ENCODE assay signal across 1 cellular context in genomic region chr5:135718151-135718550, GRCh38.
TF ChIP-seq lines count a peak whose summit lies in the region.

No MANE protein-coding gene starts in this region.

TF ChIP-seq in GM23338, 12 proteins besides CTCF, POLR2A, EP300 and RAD21 (continued from another document):
- TF ChIP-seq ZNF462 (CRISPR knock-in tag; IDR thresholded peaks at IDR 0.05), result no peak
- no peak for TF ChIP-seq JUNB (IDR thresholded peaks at IDR 0.05; ENCODE audit: unreplicated experiment)
- TF ChIP-seq NANOG (IDR thresholded peaks at IDR 0.05; ENCODE audit: borderline replicate concordance), result no peak
- TF ChIP-seq CREB1 (CRISPR knock-in tag; IDR thresholded peaks at IDR 0.05; ENCODE audit: low read depth), result no peak
- no peak for TF ChIP-seq ZNF114 (CRISPR knock-in tag; IDR thresholded peaks at IDR 0.05)
- no peak for TF ChIP-seq EZH2 (IDR thresholded peaks at IDR 0.05; ENCODE audit: low read depth, unreplicated experiment)
- TF ChIP-seq REST (IDR thresholded peaks at IDR 0.05; ENCODE audit: unreplicated experiment), result no peak
- TF ChIP-seq ETS1 (IDR thresholded peaks at IDR 0.05), result no peak
